11 cellular contexts compared by ENCODE assay signal in the genomic region with DNA sequence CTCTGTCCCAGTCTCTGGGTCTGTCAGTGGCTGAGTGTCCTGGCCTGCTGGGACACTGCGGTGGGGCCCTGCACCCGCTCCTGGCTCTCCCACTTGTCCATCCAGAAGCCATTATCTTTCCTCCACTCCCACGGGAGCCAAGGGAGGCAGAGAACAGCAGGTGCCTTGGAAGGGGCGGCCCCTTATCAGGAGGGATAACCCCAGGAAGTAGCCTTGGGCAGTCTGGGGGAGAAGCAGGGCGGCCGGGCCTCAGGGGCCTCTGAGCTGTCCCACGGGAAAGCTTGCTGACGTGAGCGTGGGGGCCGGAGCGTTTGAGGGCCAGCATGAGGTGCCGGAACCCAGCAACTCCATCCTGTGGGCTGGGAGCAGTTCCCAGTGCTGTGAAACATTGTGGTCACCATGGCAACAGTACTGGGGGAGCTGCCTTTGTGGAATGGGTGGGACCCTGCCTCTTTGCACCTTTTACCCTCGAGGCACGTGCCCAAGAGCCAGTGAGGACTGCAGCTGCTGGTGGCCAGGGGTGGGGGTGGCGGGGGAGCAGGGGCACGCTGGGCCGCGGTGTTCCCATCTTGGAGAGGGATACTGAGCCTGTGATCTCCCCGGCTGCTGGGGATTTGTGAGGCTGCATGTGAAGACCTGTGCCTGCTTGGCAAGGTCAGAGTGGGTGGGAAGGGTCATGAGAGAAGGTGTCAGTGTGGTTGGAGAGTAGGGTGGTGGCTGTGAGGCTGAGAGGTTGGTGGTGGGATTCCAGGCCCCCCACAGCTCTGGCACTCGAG. TPM values are rescaled to one million over a fixed set of nuclear protein-coding genes. Genes with fewer than 3 reads are reported as not detected.
DNase-seq lines count a peak whose midpoint lies in the region; ATAC-seq and TF ChIP-seq lines count a peak whose summit lies in the region.
"Had no signal": no experiment of that assay in that cellular context is flagged by ENCODE, and none has a peak within 500 bp of the region (broad histone marks: within the 10 kb centered on the region; RNA-seq: fewer than 3 reads in every experiment).

No MANE protein-coding gene starts in this region.

- no peaks in the 10 kb centered on the region for H3K36me3 Mint-ChIP-seq in activated naive CD4-positive, alpha-beta T cell treated with anti-CD3 and anti-CD28 coated beads, Interleukin-2, amount 50 U/mL, for 24 hours
- no peaks in the 10 kb centered on the region for H3K36me3 Mint-ChIP-seq in activated naive CD4-positive, alpha-beta T cell treated with anti-CD3 and anti-CD28 coated beads, Interleukin-2, amount 10 ng/mL, durations not matched to agents 7 days and 5 days
- peaks cover 10% of the 10 kb centered on the region for H3K36me3 Mint-ChIP-seq in Calu3 (ENCODE audit: insufficient read depth, unreplicated experiment)

- H3K9me3 ChIP-seq in lung (ENCODE audit: control insufficient read depth in 2 of 2, insufficient read depth in 1 of 2, low read length in 1 of 2) (no peaks in the 10 kb centered on the region), vagina (no peaks in the 10 kb centered on the region)

- H3K4me3 Mint-ChIP-seq in activated naive CD4-positive, alpha-beta T cell treated with anti-CD3 and anti-CD28 coated beads, Interleukin-2, amount 50 U/mL, for 24 hours: no peak overlapping the region
- H3K4me3 Mint-ChIP-seq in activated naive CD4-positive, alpha-beta T cell treated with anti-CD3 and anti-CD28 coated beads, Interleukin-2, amount 10 ng/mL, durations not matched to agents 7 days and 5 days: no peak overlapping the region
- H3K4me3 Mint-ChIP-seq in Calu3 (ENCODE audit: low read depth, unreplicated experiment): no peak overlapping the region
- H3K4me3 Mint-ChIP-seq: effector memory CD8-positive, alpha-beta T cell; T-helper 1 cell treated with Interleukin-12 subunit alpha and Interleukin-12 subunit beta and Interleukin-4 antibody, amounts not matched to agents 30 μg/mL and 1 μg/mL, for 36 hours had no signal

- H3K4me3 ChIP-seq in lung: no peak overlapping the region
- no peak overlapping the region for H3K4me3 ChIP-seq in vagina

- peak overlapping the region; percentile 9 to 26 for H3K27ac ChIP-seq in lung (ENCODE audit: low read depth in 1 of 2, low read length in 1 of 2)
- peak overlapping the region; percentile 90 for H3K27ac ChIP-seq in vagina

- intact Hi-C loops in vagina (cut with DNase I) (no loop called here), Calu3 (cut with micrococcal nuclease; ENCODE audit: unreplicated experiment) (no loop called here)

- peaks cover 0 to 4% of the 10 kb centered on the region in 2 donors for H3K36me3 ChIP-seq in lung (ENCODE audit: control insufficient read depth in 2 of 2, insufficient read depth in 2 of 2, low read length in 2 of 2)
- H3K36me3 ChIP-seq in vagina: no peaks in the 10 kb centered on the region

- H3K27me3 ChIP-seq in lung (ENCODE audit: control insufficient read depth, insufficient read depth) (no peaks in the 10 kb centered on the region), vagina (no peaks in the 10 kb centered on the region)

- peaks cover 25% of the 10 kb centered on the region for H3K4me1 Mint-ChIP-seq in activated naive CD4-positive, alpha-beta T cell treated with anti-CD3 and anti-CD28 coated beads, Interleukin-2, amount 50 U/mL, for 24 hours
- no peaks in the 10 kb centered on the region for H3K4me1 Mint-ChIP-seq in activated naive CD4-positive, alpha-beta T cell treated with anti-CD3 and anti-CD28 coated beads, Interleukin-2, amount 10 ng/mL, durations not matched to agents 7 days and 5 days
- H3K4me1 Mint-ChIP-seq in Calu3 (ENCODE audit: low read depth, unreplicated experiment): peaks cover 26% of the 10 kb centered on the region

- peak overlapping the region; percentile 70 for H3K27ac Mint-ChIP-seq in activated naive CD4-positive, alpha-beta T cell treated with anti-CD3 and anti-CD28 coated beads, Interleukin-2, amount 50 U/mL, for 24 hours
- no peak overlapping the region for H3K27ac Mint-ChIP-seq in activated naive CD4-positive, alpha-beta T cell treated with anti-CD3 and anti-CD28 coated beads, Interleukin-2, amount 10 ng/mL, durations not matched to agents 7 days and 5 days
- no peak overlapping the region for H3K27ac Mint-ChIP-seq in Calu3 (ENCODE audit: unreplicated experiment)
- H3K27ac Mint-ChIP-seq: T-helper 1 cell treated with Interleukin-12 subunit alpha and Interleukin-12 subunit beta and Interleukin-4 antibody, amounts not matched to agents 30 μg/mL and 1 μg/mL, for 36 hours had no signal

- no peak for DNase-seq in activated naive CD4-positive, alpha-beta T cell treated with anti-CD3 and anti-CD28 coated beads, Interleukin-2, amount 10 ng/mL, durations not matched to agents 7 days and 5 days
- DNase-seq in brain pericyte (ENCODE audit: low read depth, low spot score): peak; percentile 68
- DNase-seq in lung (ENCODE audit: low spot score): no peak
- no peak for DNase-seq in vagina (ENCODE audit: extremely low spot score in 2 of 2)
- DNase-seq in stimulated activated CD8-positive, alpha-beta memory T cell treated with anti-CD3 and anti-CD28 coated beads, Interleukin-4, amount 100 ng/mL, for 48 hours: no peak
- no peak for DNase-seq in Calu3
- DNase-seq: effector memory CD8-positive, alpha-beta T cell; stimulated activated CD4-positive, alpha-beta T cell treated with anti-CD3 and anti-CD28 coated beads, Interleukin-12 subunit alpha, Interleukin-12 subunit beta, amount 100 ng/mL, for 4 hours had no signal

- ATAC-seq in lung (ENCODE audit: insufficient read depth, low FRiP score): no peak
- ATAC-seq in GM18873 (IDR thresholded peaks at IDR 0.05; ENCODE audit: low FRiP score, unreplicated experiment): no peak
- ATAC-seq: effector memory CD8-positive, alpha-beta T cell had no signal

- CTCF ChIA-PET in activated naive CD4-positive, alpha-beta T cell treated with anti-CD3 and anti-CD28 coated beads, Interleukin-2, amount 10 ng/mL, durations not matched to agents 7 days and 5 days (lab: Charles Lee): no interaction called here
- CTCF ChIA-PET in Calu3 (lab: Charles Lee): no interaction called here

- H3K27me3 Mint-ChIP-seq in activated naive CD4-positive, alpha-beta T cell treated with anti-CD3 and anti-CD28 coated beads, Interleukin-2, amount 50 U/mL, for 24 hours: no peaks in the 10 kb centered on the region
- no peaks in the 10 kb centered on the region for H3K27me3 Mint-ChIP-seq in activated naive CD4-positive, alpha-beta T cell treated with anti-CD3 and anti-CD28 coated beads, Interleukin-2, amount 10 ng/mL, durations not matched to agents 7 days and 5 days
- H3K27me3 Mint-ChIP-seq in Calu3 (ENCODE audit: unreplicated experiment): peaks cover 32% of the 10 kb centered on the region
- H3K27me3 Mint-ChIP-seq: effector memory CD8-positive, alpha-beta T cell had no signal

- no TSS peak for BruUV-seq in Calu3 (replicated peaks; lab: Mats Ljungman, UMichigan)

- no peak for TF ChIP-seq POLR2A in vagina (IDR thresholded peaks at IDR 0.05)

- H3K4me1 ChIP-seq in lung (ENCODE audit: control insufficient read depth in 2 of 2, insufficient read depth in 2 of 2, low read length in 2 of 2) (peaks cover 0 to 9% of the 10 kb centered on the region in 2 donors), vagina (peaks cover 43% of the 10 kb centered on the region)

- TF ChIP-seq CTCF in lung (IDR thresholded peaks at IDR 0.05; ENCODE audit: control extremely low read depth, extremely low read depth): no peak
- no peak for TF ChIP-seq CTCF in vagina (IDR thresholded peaks at IDR 0.05)
- TF ChIP-seq CTCF in Calu3 (IDR thresholded peaks at IDR 0.05; ENCODE audit: unreplicated experiment): no peak

- no peaks in the 10 kb centered on the region for H3K9me3 Mint-ChIP-seq in activated naive CD4-positive, alpha-beta T cell treated with anti-CD3 and anti-CD28 coated beads, Interleukin-2, amount 50 U/mL, for 24 hours
- H3K9me3 Mint-ChIP-seq in activated naive CD4-positive, alpha-beta T cell treated with anti-CD3 and anti-CD28 coated beads, Interleukin-2, amount 10 ng/mL, durations not matched to agents 7 days and 5 days: no peaks in the 10 kb centered on the region
- no peaks in the 10 kb centered on the region for H3K9me3 Mint-ChIP-seq in Calu3 (ENCODE audit: low read depth, unreplicated experiment)
- H3K9me3 Mint-ChIP-seq: effector memory CD8-positive, alpha-beta T cell; T-helper 1 cell treated with Interleukin-12 subunit alpha and Interleukin-12 subunit beta and Interleukin-4 antibody, amounts not matched to agents 30 μg/mL and 1 μg/mL, for 36 hours had no signal

- 67 to 81% methylated on average over 20 of the region's 20 CpGs for WGBS in lung, 2 donors

RNA-seq across cellular contexts. Expression of a gene that starts 20.9 kb away (rescaled TPM):
- total RNA-seq in lung (10 to 100 TPM; 11.0 to 18.0 TPM), vagina (8.3 TPM), Calu3 (2022) (7.2 and 7.5 TPM in 2 replicates)
- polyA plus RNA-seq in lung: 1 to 10 TPM; 4.1 to 5.9 TPM

RNA-seq across cellular contexts. Expression of a gene that starts 25.7 kb away (rescaled TPM):
- total RNA-seq in lung (10 to 100 TPM in 1 of 2 donors, 1 to 10 TPM in 1; 4.2 to 16.0 TPM), vagina (7.4 TPM), Calu3 (2022) (8.5 and 9.4 TPM in 2 replicates)
- polyA plus RNA-seq in lung: 1 to 10 TPM; 5.8 to 8.7 TPM

RNA-seq across cellular contexts. Expression of a gene that starts 45.1 kb away (rescaled TPM):
- total RNA-seq in lung: 1 to 10 TPM; 1.7 to 2.8 TPM
- 1 to 10 TPM in 1 of 2 donors, under 1 TPM in 1; 0.49 to 1.1 TPM for polyA plus RNA-seq in lung
- 4.2 TPM for total RNA-seq in vagina
- total RNA-seq in Calu3 (2022): 0.71 TPM in 1 of 2 replicates, not detected in the other

RNA-seq across cellular contexts. Expression of a gene that starts 51.2 kb away (rescaled TPM):
- total RNA-seq in lung (10 to 100 TPM; 13.3 to 36.9 TPM), vagina (15.2 TPM), Calu3 (2022) (1.1 TPM in 1 of 2 replicates, not detected in the other)
- 10 to 100 TPM; 12.8 to 48.2 TPM for polyA plus RNA-seq in lung
